Comparison of ENCODE assay signal across 14 cellular contexts in the genomic region with DNA sequence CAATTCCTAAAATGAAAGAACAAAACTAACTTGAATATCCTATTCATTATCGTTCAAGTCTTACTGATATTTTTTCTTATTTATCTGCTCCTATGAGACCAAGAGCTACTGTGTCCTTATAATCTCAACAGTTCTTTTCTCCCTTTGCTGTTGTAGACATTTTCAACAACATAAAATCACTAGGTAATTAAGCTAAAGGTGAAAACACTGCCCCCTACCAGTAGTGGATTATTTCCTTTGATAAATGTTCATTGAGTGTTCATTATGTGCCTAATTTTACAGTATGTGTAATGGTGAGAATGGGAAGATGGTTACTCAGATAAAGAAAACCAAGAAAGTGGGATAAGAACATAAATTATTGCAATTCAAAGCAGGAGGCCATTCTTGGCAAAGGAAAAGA. TPM values are rescaled to one million over a fixed set of nuclear protein-coding genes. Genes with fewer than 3 reads are reported as not detected.
A peak's percentile ranks its signal among the peaks of the same experiment; 100 is the strongest.
DNase-seq lines count a peak whose midpoint lies in the region; ATAC-seq, FAIRE-seq and TF ChIP-seq lines count a peak whose summit lies in the region.
"Had no signal": no experiment of that assay in that cellular context is flagged by ENCODE, and none has a peak within 500 bp of the region (broad histone marks: within the 10 kb centered on the region; RNA-seq: fewer than 3 reads in every experiment).

No MANE protein-coding gene starts in this region.

- no peak overlapping the region for H2AFZ ChIP-seq in HepG2 (ENCODE audit: low read length)

- H3K27ac Mint-ChIP-seq in activated CD4-positive, alpha-beta T cell treated with anti-CD3 and anti-CD28 coated beads, Interleukin-2, amount 10 ng/mL, durations not matched to agents 7 days and 5 days: no peak overlapping the region
- H3K27ac Mint-ChIP-seq in effector memory CD8-positive, alpha-beta T cell: no peak overlapping the region
- H3K27ac Mint-ChIP-seq: activated naive CD8-positive, alpha-beta T cell had no signal

- FAIRE-seq in HTR-8/SVneo (lab: Jason Lieb, UNC) (no peak), HepG2 (lab: Jason Lieb, UNC) (no peak)
- FAIRE-seq: K562 had no signal

- no peaks in the 10 kb centered on the region for H3K27me3 Mint-ChIP-seq in activated CD4-positive, alpha-beta T cell treated with anti-CD3 and anti-CD28 coated beads, Interleukin-2, amount 10 ng/mL, durations not matched to agents 7 days and 5 days
- no peaks in the 10 kb centered on the region for H3K27me3 Mint-ChIP-seq in effector memory CD8-positive, alpha-beta T cell

- H3K4me1 Mint-ChIP-seq in activated CD4-positive, alpha-beta T cell treated with anti-CD3 and anti-CD28 coated beads, Interleukin-2, amount 10 ng/mL, durations not matched to agents 7 days and 5 days: no peaks in the 10 kb centered on the region
- no peaks in the 10 kb centered on the region for H3K4me1 Mint-ChIP-seq in effector memory CD8-positive, alpha-beta T cell (ENCODE audit: low read depth in 2 of 2)

- ATAC-seq in HepG2 (no peak), HG03565 (IDR thresholded peaks at IDR 0.05; ENCODE audit: unreplicated experiment) (no peak)
- no peak for ATAC-seq in stimulated activated naive CD8-positive, alpha-beta T cell treated with anti-CD3 and anti-CD28 coated beads, Interleukin-15, Interleukin-2, amounts not matched to agents 100 U/mL and 50 U/mL, for 24 hours
- ATAC-seq in effector memory CD8-positive, alpha-beta T cell (replicated peaks): no peak
- ATAC-seq: K562 had no signal

- no peaks in the 10 kb centered on the region for H3K36me3 ChIP-seq in BE2C
- H3K36me3 ChIP-seq in HepG2 (replicated peaks in 1 of 2; ENCODE audit: control insufficient read depth in 1 of 2, insufficient read depth in 2 of 2, low read length in 2 of 2): no peaks in the 10 kb centered on the region
- H3K36me3 ChIP-seq: stomach had no signal

- no TSS peak for BruUV-seq in HepG2 (replicated peaks; lab: Mats Ljungman, UMichigan)

- TF ChIP-seq POLR2A in HepG2 (IDR thresholded peaks at IDR 0.05; ENCODE audit: insufficient read depth in 1 of 2, low read depth in 2 of 2, low read length in 2 of 2): no peak

- no peak overlapping the region for H3K27ac ChIP-seq in HepG2 (ENCODE audit: extremely low read length, insufficient read depth, low read length)
- H3K27ac ChIP-seq: stomach had no signal

- POLR2A ChIA-PET in HepG2 (lab: Yijun Ruan, JAX): no interaction called here
- POLR2A ChIA-PET in activated CD4-positive, alpha-beta T cell treated with anti-CD3 and anti-CD28 coated beads, Interleukin-2, amount 10 ng/mL, durations not matched to agents 7 days and 5 days (lab: Charles Lee): no interaction called here

- H4K20me1 ChIP-seq in HepG2 (ENCODE audit: insufficient read depth, low read length): no peaks in the 10 kb centered on the region

- DNase-seq in BE2C (no peak), HTR-8/SVneo (ENCODE audit: insufficient read length, low spot score) (peak; percentile 5), astrocyte of the spinal cord (ENCODE audit: low read depth, low spot score) (peak; percentile 39), HepG2 (ENCODE audit: low spot score) (no peak)
- DNase-seq in activated CD4-positive, alpha-beta T cell treated with anti-CD3 and anti-CD28 coated beads, Interleukin-2, amount 10 ng/mL, durations not matched to agents 7 days and 5 days: no peak
- no peak for DNase-seq in stimulated activated naive CD8-positive, alpha-beta T cell treated with anti-CD3 and anti-CD28 coated beads, Interleukin-15, Interleukin-2, amounts not matched to agents 100 U/mL and 50 U/mL, for 24 hours
- no peak for DNase-seq in effector memory CD8-positive, alpha-beta T cell
- DNase-seq: activated CD4-positive, alpha-beta T cell treated with anti-CD3 and anti-CD28 coated beads, Interleukin-2, amount 50 U/mL, for 48 hours; NCI-H510A; stimulated activated CD4-positive, alpha-beta T cell treated with anti-CD3 and anti-CD28 coated beads, Interleukin-2, amount 100 ng/mL, for 24 hours; stomach had no signal

- H3K4me3 ChIP-seq in BE2C (ENCODE audit: low read depth, low read length): no peak overlapping the region
- no peak overlapping the region for H3K4me3 ChIP-seq in astrocyte of the spinal cord (ENCODE audit: low read depth, low read length)
- H3K4me3 ChIP-seq in HepG2 (replicated peaks in 1 of 3; ENCODE audit: insufficient read depth in 1 of 3, low read depth in 2 of 3, low read length in 3 of 3): no peak overlapping the region
- H3K4me3 ChIP-seq: K562, stomach had no signal

- CTCF ChIA-PET in HepG2 (lab: Yijun Ruan, JAX; ENCODE audit: low intra/inter-chr PET ratio, low total read pairs): interaction anchor here (1.2 kb wide), 1 partner anchor 229 kb away, joined by 6 read pairs; no protein-coding TSS in a partner anchor
- CTCF ChIA-PET in activated CD4-positive, alpha-beta T cell treated with anti-CD3 and anti-CD28 coated beads, Interleukin-2, amount 10 ng/mL, durations not matched to agents 7 days and 5 days (lab: Charles Lee): no interaction called here

- in situ Hi-C loops in astrocyte of the spinal cord (cut with HindIII; ENCODE audit: low sequenced_read_pairs) (no loop called here), HepG2 (cut with HindIII; ENCODE audit: extremely low pct_ligation_motif_present, low pct_unique_long_range_greater_than_20kb) (loop anchor here (10.0 kb wide), 1 partner anchor 227 kb away; no protein-coding TSS in a partner anchor)

- no peak overlapping the region for H3K4me2 ChIP-seq in HepG2 (ENCODE audit: low read depth, low read length)

- intact Hi-C loops in HepG2 (cut with micrococcal nuclease; ENCODE audit: unreplicated experiment): loop anchor here (1.0 kb wide), 1 partner anchor 229 kb away; no protein-coding TSS in a partner anchor

- H3K4me1 ChIP-seq in BE2C (no peaks in the 10 kb centered on the region), HepG2 (ENCODE audit: insufficient read depth, low read length) (no peaks in the 10 kb centered on the region)
- H3K4me1 ChIP-seq: stomach had no signal

- no peak for TF ChIP-seq RAD21 in HepG2 (CRISPR knock-in tag; IDR thresholded peaks at IDR 0.05)

- no peak overlapping the region for H3K4me3 Mint-ChIP-seq in activated CD4-positive, alpha-beta T cell treated with anti-CD3 and anti-CD28 coated beads, Interleukin-2, amount 10 ng/mL, durations not matched to agents 7 days and 5 days
- no peak overlapping the region for H3K4me3 Mint-ChIP-seq in effector memory CD8-positive, alpha-beta T cell
- H3K4me3 Mint-ChIP-seq: activated naive CD8-positive, alpha-beta T cell had no signal

- WGBS in HepG2 (ENCODE audit: low lambda C conversion rate): 46% methylated on average over 1 of the region's 1 CpG

- peaks cover 2% of the 10 kb centered on the region for H3K9me3 Mint-ChIP-seq in activated CD4-positive, alpha-beta T cell treated with anti-CD3 and anti-CD28 coated beads, Interleukin-2, amount 10 ng/mL, durations not matched to agents 7 days and 5 days
- H3K9me3 Mint-ChIP-seq in effector memory CD8-positive, alpha-beta T cell: peaks cover 0 to 3% of the 10 kb centered on the region in 2 donors

- H3K79me2 ChIP-seq in HepG2 (ENCODE audit: insufficient read depth, low read length): no peaks in the 10 kb centered on the region

- no peak overlapping the region for H3K9ac ChIP-seq in HepG2 (ENCODE audit: insufficient read depth, low read depth, low read length)

- TF ChIP-seq CTCF in BE2C (IDR thresholded peaks at IDR 0.05; ENCODE audit: low read depth, low read length) (peak; percentile 18; the same call in 1 of the 2 replicates), astrocyte of the spinal cord (IDR thresholded peaks at IDR 0.05; ENCODE audit: low read depth, low read length) (peak; percentile 37), HepG2 (CRISPR knock-in tag; IDR thresholded peaks at IDR 0.05) (0 out of 2 replicates have a peak, but pooled peaks have one; percentile 6)

- H3K9me3 ChIP-seq in BE2C: no peaks in the 10 kb centered on the region
- no peaks in the 10 kb centered on the region for H3K9me3 ChIP-seq in HepG2 (ENCODE audit: low read length)
- H3K9me3 ChIP-seq: stomach had no signal

- H3K27me3 ChIP-seq in BE2C (no peaks in the 10 kb centered on the region), HepG2 (ENCODE audit: control insufficient read depth in 1 of 2, insufficient read depth in 2 of 2, low read length in 2 of 2) (no peaks in the 10 kb centered on the region)
- H3K27me3 ChIP-seq: stomach had no signal

- TF ChIP-seq EP300 in HepG2 (IDR thresholded peaks at IDR 0.05; ENCODE audit: low read depth in 2 of 2, low read length in 2 of 2): no peak
- TF ChIP-seq EP300 in HepG2 (CRISPR knock-in tag; IDR thresholded peaks at IDR 0.05; ENCODE audit: borderline replicate concordance): no peak

- H3K36me3 Mint-ChIP-seq in activated CD4-positive, alpha-beta T cell treated with anti-CD3 and anti-CD28 coated beads, Interleukin-2, amount 10 ng/mL, durations not matched to agents 7 days and 5 days (ENCODE audit: low read depth): no peaks in the 10 kb centered on the region
- H3K36me3 Mint-ChIP-seq in effector memory CD8-positive, alpha-beta T cell (ENCODE audit: insufficient read depth): no peaks in the 10 kb centered on the region
- H3K36me3 Mint-ChIP-seq: activated naive CD8-positive, alpha-beta T cell had no signal

RNA-seq across cellular contexts. Expression of a gene that starts 41.4 kb away (rescaled TPM):
- 1.9 TPM for polyA plus RNA-seq in BE2C (2012; ENCODE audit: insufficient read depth, insufficient read length, low read depth)
- total RNA-seq in HepG2 (2016; rRNA removed; fragmentation: Illumina TruSeq; extraction: Trizol): 0.08 and 0.09 TPM in 2 replicates
- total RNA-seq in HepG2 (2016; cell fraction: cytosol; rRNA removed; fragmentation: Illumina TruSeq; extraction: Trizol; ENCODE audit: low read depth): not detected in 2 replicates
- total RNA-seq in HepG2 (2016; cell fraction: insoluble cytoplasmic fraction; rRNA removed; fragmentation: Illumina TruSeq; extraction: Trizol): 0.09 and 0.12 TPM in 2 replicates
- total RNA-seq in HepG2 (2016; cell fraction: membrane; rRNA removed; fragmentation: Illumina TruSeq; extraction: Trizol): 0.03 TPM in 2 replicates
- total RNA-seq in HepG2 (2016; cell fraction: nucleus; rRNA removed; fragmentation: Illumina TruSeq; extraction: Trizol): 0.06 TPM in 2 replicates
- 0.08 and 0.11 TPM in 2 replicates for polyA plus RNA-seq in HepG2 (2011; rRNA removed)
- 0.04 and 0.09 TPM in 2 replicates for polyA plus RNA-seq in HepG2 (2011; cell fraction: cytosol; rRNA removed)
- polyA plus RNA-seq in HepG2 (2011; cell fraction: nucleus; rRNA removed): 0.14 TPM in 2 replicates
- 0.24 and 0.51 TPM in 2 replicates for polyA plus RNA-seq in HepG2 (2012)
- not detected in 2 replicates for polyA plus RNA-seq in HepG2 (2016; cell fraction: cytosol; fragmentation: Illumina TruSeq; extraction: Trizol; ENCODE audit: low read depth)
- polyA plus RNA-seq in HepG2 (2016; cell fraction: insoluble cytoplasmic fraction; fragmentation: Illumina TruSeq; extraction: Trizol; ENCODE audit: low read depth): 0.07 and 0.09 TPM in 2 replicates
- polyA plus RNA-seq in HepG2 (2016; cell fraction: membrane; fragmentation: Illumina TruSeq; extraction: Trizol; ENCODE audit: low read depth): 0.02 TPM in 1 of 2 replicates, not detected in the other
- polyA plus RNA-seq in HepG2 (2016; cell fraction: nucleus; fragmentation: Illumina TruSeq; extraction: Trizol; ENCODE audit: insufficient read depth, low read depth): 0.09 and 0.75 TPM in 2 replicates
- polyA minus RNA-seq in HepG2 (2011; rRNA and poly(A)+ RNA removed; ENCODE audit: low replicate concordance): 0.16 and 9.2 TPM in 2 replicates
- 0.09 and 0.10 TPM in 2 replicates for polyA minus RNA-seq in HepG2 (2011; cell fraction: cytosol; rRNA and poly(A)+ RNA removed)
- polyA minus RNA-seq in HepG2 (2011; cell fraction: nucleus; rRNA and poly(A)+ RNA removed): 0.13 and 0.75 TPM in 2 replicates
- total RNA-seq in activated CD4-positive, alpha-beta T cell treated with anti-CD3 and anti-CD28 coated beads, Interleukin-2, amount 10 ng/mL, durations not matched to agents 7 days and 5 days: not detected

Comparison
In these comparisons a context has a peak if more than half of its experiments do, and no peak if none do; other contexts are left out.
1. DNase-seq: peak in HTR-8/SVneo (single experiment) and astrocyte of the spinal cord (single experiment); none in BE2C (single experiment), HepG2 (single experiment), activated CD4-positive, alpha-beta T cell treated with anti-CD3 and anti-CD28 coated beads, Interleukin-2, amount 10 ng/mL, durations not matched to agents 7 days and 5 days (single experiment), stimulated activated naive CD8-positive, alpha-beta T cell treated with anti-CD3 and anti-CD28 coated beads, Interleukin-15, Interleukin-2, amounts not matched to agents 100 U/mL and 50 U/mL, for 24 hours (single experiment) and effector memory CD8-positive, alpha-beta T cell (0 of 3).
2. Peak in every context shown above with its lines, with median percentiles within 50 percentile points of each other: CTCF ChIP-seq.